Comparison of ENCODE assay signal across 2 cellular contexts in genomic region chr1:68145418-68146126, GRCh38.
A peak's percentile ranks its signal among the peaks of the same experiment; 100 is the strongest.
TF ChIP-seq lines count a peak whose summit lies in the region.

No MANE protein-coding gene starts in this region.

TF ChIP-seq in liver, 16 proteins besides CTCF, POLR2A, EP300 and RAD21 (continued from another document):
- TF ChIP-seq ZBTB33 (IDR thresholded peaks at IDR 0.05) (peak; percentile 81), FOXA2 (IDR thresholded peaks at IDR 0.05) (peak; percentile 87), ATF3 (IDR thresholded peaks at IDR 0.05) (peak; percentile 66), MAX (IDR thresholded peaks at IDR 0.05) (peak; percentile 98), REST (IDR thresholded peaks at IDR 0.05) (peak; percentile 89), HNF4A (conservative IDR thresholded peaks at IDR 0.05) (peak; percentile 95 to 96), JUND (IDR thresholded peaks at IDR 0.05) (peak; percentile 73 to 96), RXRA (IDR thresholded peaks at IDR 0.05) (peak; percentile 80 to 89), HNF4G (IDR thresholded peaks at IDR 0.05) (peak; percentile 92), SP1 (IDR thresholded peaks at IDR 0.05) (peak; percentile 98), GABPA (IDR thresholded peaks at IDR 0.05 in 1 of 2, conservative IDR thresholded peaks at IDR 0.05 in 1 of 2) (peak; percentile 35 to 82)

TF ChIP-seq in HepG2, 621 proteins besides CTCF, POLR2A, EP300 and RAD21:
- TF ChIP-seq PAXIP1 (CRISPR knock-in tag; conservative IDR thresholded peaks at IDR 0.05) = no peak
- TF ChIP-seq PBX2 (CRISPR knock-in tag; IDR thresholded peaks at IDR 0.05) = no peak
- TF ChIP-seq ZHX2 (IDR thresholded peaks at IDR 0.05; ENCODE audit: low read depth) = no peak
- no peak for TF ChIP-seq ZHX2 (CRISPR knock-in tag; IDR thresholded peaks at IDR 0.05; ENCODE audit: borderline replicate concordance)
- TF ChIP-seq ZNF879 (CRISPR knock-in tag; IDR thresholded peaks at IDR 0.05) = no peak
- no peak for TF ChIP-seq ZIK1 (CRISPR knock-in tag; IDR thresholded peaks at IDR 0.05; ENCODE audit: borderline replicate concordance, low read depth)
- no peak for TF ChIP-seq ZNF274 (CRISPR knock-in tag; IDR thresholded peaks at IDR 0.05)
- no peak for TF ChIP-seq SMARCC2 (IDR thresholded peaks at IDR 0.05)
- TF ChIP-seq SKI (IDR thresholded peaks at IDR 0.05; ENCODE audit: partially characterized antibody) = no peak
- no peak for TF ChIP-seq NFIB (CRISPR knock-in tag; IDR thresholded peaks at IDR 0.05; ENCODE audit: borderline replicate concordance)
- TF ChIP-seq ELK4 (CRISPR knock-in tag; IDR thresholded peaks at IDR 0.05; ENCODE audit: borderline replicate concordance) = no peak
- no peak for TF ChIP-seq RERE (CRISPR knock-in tag; IDR thresholded peaks at IDR 0.05; ENCODE audit: low read depth)
- TF ChIP-seq ARID3A (IDR thresholded peaks at IDR 0.05; ENCODE audit: low read depth, low read length) = no peak
- TF ChIP-seq MBNL3 (CRISPR knock-in tag; conservative IDR thresholded peaks at IDR 0.05) = no peak
- TF ChIP-seq HIVEP1 (CRISPR knock-in tag; IDR thresholded peaks at IDR 0.05) = no peak
